ENCODE assay signal across 20 cellular contexts in the genomic region with DNA sequence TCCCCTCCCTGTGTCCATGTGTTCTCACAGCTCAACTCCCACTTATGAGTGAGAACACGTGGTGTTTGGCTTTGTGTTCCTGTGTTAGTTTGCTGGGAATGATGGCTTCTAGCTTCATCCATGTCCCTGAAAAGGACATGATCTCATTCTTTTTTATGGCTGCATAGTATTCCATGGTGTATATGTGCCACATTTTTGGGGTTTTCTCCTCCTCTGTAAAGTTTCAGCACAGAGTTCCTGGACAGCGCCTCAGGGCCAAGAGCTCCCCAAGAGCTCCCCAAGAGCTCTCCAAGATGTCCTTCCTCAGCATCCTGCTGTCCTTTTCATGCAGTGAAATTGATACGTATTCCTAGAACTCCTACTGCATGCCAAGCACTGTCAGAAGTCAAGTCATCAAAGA. TPM values are rescaled to one million over a fixed set of nuclear protein-coding genes. Genes with fewer than 3 reads are reported as not detected.
A peak's percentile ranks its signal among the peaks of the same experiment; 100 is the strongest.
DNase-seq lines count a peak whose midpoint lies in the region; ATAC-seq, FAIRE-seq and TF ChIP-seq lines count a peak whose summit lies in the region.
"Had no signal": no experiment of that assay in that cellular context is flagged by ENCODE, and none has a peak within 500 bp of the region (broad histone marks: within the 10 kb centered on the region; RNA-seq: fewer than 3 reads in every experiment).

No MANE protein-coding gene starts in this region.

- H3K79me2 ChIP-seq in HepG2 (ENCODE audit: insufficient read depth, low read length) = no peaks in the 10 kb centered on the region
- no peaks in the 10 kb centered on the region for H3K79me2 ChIP-seq in astrocyte (ENCODE audit: insufficient read depth, low read length)

- peaks cover 17% of the 10 kb centered on the region for H3K27me3 Mint-ChIP-seq in astrocyte (ENCODE audit: low read depth, unreplicated experiment)
- H3K27me3 Mint-ChIP-seq: CD8-positive, alpha-beta memory T cell had no signal

- WGBS in HepG2 (ENCODE audit: low lambda C conversion rate) = 78% methylated on average over 3 of the region's 3 CpGs
- 47% methylated on average over 2 of the region's 3 CpGs for WGBS in right lobe of liver (ENCODE audit: insufficient coverage, low coverage, low lambda C conversion rate, missing lambda C conversion rate)
- 96% methylated on average over 3 of the region's 3 CpGs for WGBS in liver

- H3K9ac ChIP-seq in HepG2 (ENCODE audit: insufficient read depth, low read depth, low read length) = no peak overlapping the region
- H3K9ac ChIP-seq in astrocyte (ENCODE audit: low read length) = no peak overlapping the region
- no peak overlapping the region for H3K9ac ChIP-seq in liver (ENCODE audit: low read depth in 1 of 2, low read length in 2 of 2)

- no peaks in the 10 kb centered on the region for H3K9me3 Mint-ChIP-seq in astrocyte (ENCODE audit: unreplicated experiment)
- H3K9me3 Mint-ChIP-seq: CD4-positive, CD25-positive, alpha-beta regulatory T cell; CD8-positive, alpha-beta memory T cell had no signal

- no peaks in the 10 kb centered on the region for H3K4me1 Mint-ChIP-seq in astrocyte (ENCODE audit: low read depth, unreplicated experiment)
- H3K4me1 Mint-ChIP-seq: CD4-positive, CD25-positive, alpha-beta regulatory T cell; CD8-positive, alpha-beta memory T cell had no signal

- DNase-seq in HepG2 (ENCODE audit: low spot score) (no peak), right lobe of liver (no peak), astrocyte (ENCODE audit: low read depth) (no peak), GDM1 (lab: John Stamatoyannopoulos, UW) (no peak), D341Med (ENCODE audit: low spot score) (no peak)
- DNase-seq: 8988T; BE2C; C1 segment of cervical spinal cord; CD4-positive, CD25-positive, alpha-beta regulatory T cell; CD8-positive, alpha-beta memory T cell; COR-L47; GOT3; H7; IMR-90; KG1 had no signal

- no peak overlapping the region for H3K27ac ChIP-seq in HepG2 (ENCODE audit: extremely low read length, insufficient read depth, low read length)
- no peak overlapping the region for H3K27ac ChIP-seq in right lobe of liver
- no peak overlapping the region for H3K27ac ChIP-seq in astrocyte (ENCODE audit: low read depth, low read length)
- no peak overlapping the region for H3K27ac ChIP-seq in liver (ENCODE audit: low read depth in 1 of 2, low read length in 2 of 2)

- H3K4me2 ChIP-seq in HepG2 (ENCODE audit: low read depth, low read length) = no peak overlapping the region
- H3K4me2 ChIP-seq in astrocyte (ENCODE audit: low read length) = no peak overlapping the region

- TF ChIP-seq POLR2A in HepG2 (IDR thresholded peaks at IDR 0.05; ENCODE audit: insufficient read depth in 1 of 2, low read depth in 2 of 2, low read length in 2 of 2) (no peak), right lobe of liver (IDR thresholded peaks at IDR 0.05) (no peak)

- H3K27me3 ChIP-seq in HepG2 (ENCODE audit: control insufficient read depth in 1 of 2, insufficient read depth in 2 of 2, low read length in 2 of 2) (no peaks in the 10 kb centered on the region), right lobe of liver (no peaks in the 10 kb centered on the region), astrocyte (ENCODE audit: insufficient read depth, low read length) (peaks cover 2% of the 10 kb centered on the region), liver (ENCODE audit: control insufficient read depth in 4 of 4, insufficient read depth in 4 of 4, low read length in 3 of 4) (no peaks in the 10 kb centered on the region)
- H3K27me3 ChIP-seq: BE2C had no signal

- TF ChIP-seq CTCF in HepG2 (CRISPR knock-in tag; IDR thresholded peaks at IDR 0.05) = no peak
- no peak for TF ChIP-seq CTCF in right lobe of liver (IDR thresholded peaks at IDR 0.05)
- TF ChIP-seq CTCF in astrocyte (IDR thresholded peaks at IDR 0.05; ENCODE audit: insufficient read depth, low read depth, low read length) = no peak
- no peak for TF ChIP-seq CTCF in liver (IDR thresholded peaks at IDR 0.05; ENCODE audit: low read depth, low read length, missing input control)

- in situ Hi-C loops in HepG2 (cut with HindIII; ENCODE audit: extremely low pct_ligation_motif_present, low pct_unique_long_range_greater_than_20kb) = loop anchor here (25.0 kb wide), 1 partner anchor 220 kb away; the partner anchor contains the start of gene LITAFD

- intact Hi-C loops in HepG2 (cut with micrococcal nuclease; ENCODE audit: unreplicated experiment) (no loop called here), right lobe of liver (cut with DNase I) (loop anchor here (10.0 kb wide), 1 partner anchor 117 kb away; no protein-coding TSS in a partner anchor)

- ATAC-seq in HepG2 (no peak), right lobe of liver (no peak), HG02885 (IDR thresholded peaks at IDR 0.05; ENCODE audit: poor library complexity, unreplicated experiment) (no peak)

- BruUV-seq in HepG2 (replicated peaks; lab: Mats Ljungman, UMichigan) = no TSS peak

- H3K4me3 ChIP-seq in HepG2 (replicated peaks in 1 of 3; ENCODE audit: insufficient read depth in 1 of 3, low read depth in 2 of 3, low read length in 3 of 3) (no peak overlapping the region), right lobe of liver (no peak overlapping the region), astrocyte (ENCODE audit: insufficient read depth, low read depth, low read length) (no peak overlapping the region), liver (ENCODE audit: low read depth in 1 of 3, low read length in 3 of 3) (no peak overlapping the region)

- H3K36me3 ChIP-seq in HepG2 (replicated peaks in 1 of 2; ENCODE audit: control insufficient read depth in 1 of 2, insufficient read depth in 2 of 2, low read length in 2 of 2) (no peaks in the 10 kb centered on the region), right lobe of liver (peaks cover 0 to 3% (median 0%) of the 10 kb centered on the region in 4 donors), astrocyte (ENCODE audit: insufficient read depth, low read length) (no peaks in the 10 kb centered on the region), liver (ENCODE audit: control insufficient read depth in 4 of 4, insufficient read depth in 3 of 4, low read depth in 1 of 4, low read length in 3 of 4) (peaks cover 0 to 9% (median 2%) of the 10 kb centered on the region in 4 donors)
- H3K36me3 ChIP-seq: BE2C had no signal

- CTCF ChIA-PET in HepG2 (lab: Yijun Ruan, JAX; ENCODE audit: low intra/inter-chr PET ratio, low total read pairs) = no interaction called here

- H4K20me1 ChIP-seq in HepG2 (ENCODE audit: insufficient read depth, low read length) = no peaks in the 10 kb centered on the region
- H4K20me1 ChIP-seq in astrocyte (ENCODE audit: insufficient read depth, low read length) = no peaks in the 10 kb centered on the region

- POLR2A ChIA-PET in HepG2 (lab: Yijun Ruan, JAX) = interaction anchor here (1.2 to 1.5 kb wide), 2 partner anchors 13 to 130 kb away, joined by 3 to 5 read pairs; partner anchors contain the start of genes PMM2 and TMEM186

- H3K36me3 Mint-ChIP-seq in astrocyte (ENCODE audit: low read depth, unreplicated experiment) = peaks cover 3% of the 10 kb centered on the region

- no peaks in the 10 kb centered on the region for H3K4me1 ChIP-seq in HepG2 (ENCODE audit: insufficient read depth, low read length)
- no peaks in the 10 kb centered on the region for H3K4me1 ChIP-seq in right lobe of liver
- H3K4me1 ChIP-seq in astrocyte (ENCODE audit: insufficient read depth, low read length) = no peaks in the 10 kb centered on the region
- no peaks in the 10 kb centered on the region for H3K4me1 ChIP-seq in liver (ENCODE audit: control insufficient read depth in 4 of 4, insufficient read depth in 4 of 4, low read length in 3 of 4)
- H3K4me1 ChIP-seq: BE2C had no signal

- peak overlapping the region; percentile 50 for H3K4me3 Mint-ChIP-seq in astrocyte (ENCODE audit: unreplicated experiment)
- H3K4me3 Mint-ChIP-seq: CD4-positive, CD25-positive, alpha-beta regulatory T cell; CD8-positive, alpha-beta memory T cell had no signal

- no peak overlapping the region for H2AFZ ChIP-seq in HepG2 (ENCODE audit: low read length)
- H2AFZ ChIP-seq in astrocyte (ENCODE audit: low read depth, low read length) = no peak overlapping the region

- TF ChIP-seq RAD21 in HepG2 (CRISPR knock-in tag; IDR thresholded peaks at IDR 0.05) (no peak), liver (IDR thresholded peaks at IDR 0.05) (no peak)

- no peak overlapping the region for H3K27ac Mint-ChIP-seq in astrocyte (ENCODE audit: unreplicated experiment)
- H3K27ac Mint-ChIP-seq: CD4-positive, CD25-positive, alpha-beta regulatory T cell had no signal

- TF ChIP-seq EP300 in HepG2 (IDR thresholded peaks at IDR 0.05; ENCODE audit: low read depth in 2 of 2, low read length in 2 of 2) (no peak), HepG2 (CRISPR knock-in tag; IDR thresholded peaks at IDR 0.05; ENCODE audit: borderline replicate concordance) (no peak)

- FAIRE-seq in HepG2 (lab: Jason Lieb, UNC) = no peak
- no peak for FAIRE-seq in astrocyte (lab: Jason Lieb, UNC)
- FAIRE-seq: D721Med, G401.6 had no signal

- H3K9me3 ChIP-seq in HepG2 (ENCODE audit: low read length) (no peaks in the 10 kb centered on the region), right lobe of liver (no peaks in the 10 kb centered on the region), astrocyte (ENCODE audit: insufficient read depth, low read depth, low read length) (no peaks in the 10 kb centered on the region), liver (ENCODE audit: control insufficient read depth in 4 of 4, low read length in 3 of 4) (no peaks in the 10 kb centered on the region)
- H3K9me3 ChIP-seq: BE2C had no signal

RNA-seq across cellular contexts. Expression of gene ABAT, which starts 6.9 kb away (rescaled TPM):
- total RNA-seq in HepG2 (2016; rRNA removed; fragmentation: Illumina TruSeq; extraction: Trizol) (97.3 and 123 TPM in 2 replicates), right lobe of liver (100 to 1,000 TPM; 160 to 378 (median 305) TPM), astrocyte (22.8 and 23.3 TPM in 2 replicates), liver (100 to 1,000 TPM in 1 of 2 donors, 10 to 100 TPM in 1; 52.4 to 201 TPM)
- total RNA-seq in HepG2 (2016; cell fraction: cytosol; rRNA removed; fragmentation: Illumina TruSeq; extraction: Trizol; ENCODE audit: low read depth) = 9.7 and 10.7 TPM in 2 replicates
- total RNA-seq in HepG2 (2016; cell fraction: insoluble cytoplasmic fraction; rRNA removed; fragmentation: Illumina TruSeq; extraction: Trizol) = 100 and 112 TPM in 2 replicates
- 29.4 and 30.9 TPM in 2 replicates for total RNA-seq in HepG2 (2016; cell fraction: membrane; rRNA removed; fragmentation: Illumina TruSeq; extraction: Trizol)
- total RNA-seq in HepG2 (2016; cell fraction: nucleus; rRNA removed; fragmentation: Illumina TruSeq; extraction: Trizol) = 61.8 and 69.4 TPM in 2 replicates
- polyA plus RNA-seq in HepG2 (2011; rRNA removed) (47.6 and 55.0 TPM in 2 replicates), liver (100 to 1,000 TPM in 1 of 2 donors, 10 to 100 TPM in 1; 81.6 to 205 TPM)
- polyA plus RNA-seq in HepG2 (2011; cell fraction: cytosol; rRNA removed) = 25.4 and 34.3 TPM in 2 replicates
- polyA plus RNA-seq in HepG2 (2011; cell fraction: nucleus; rRNA removed) = 65.2 and 68.0 TPM in 2 replicates
- 21.6 and 22.2 TPM in 2 replicates for polyA plus RNA-seq in HepG2 (2012)
- 5.7 and 5.8 TPM in 2 replicates for polyA plus RNA-seq in HepG2 (2016; cell fraction: cytosol; fragmentation: Illumina TruSeq; extraction: Trizol; ENCODE audit: low read depth)
- 116 and 128 TPM in 2 replicates for polyA plus RNA-seq in HepG2 (2016; cell fraction: insoluble cytoplasmic fraction; fragmentation: Illumina TruSeq; extraction: Trizol; ENCODE audit: low read depth)
- polyA plus RNA-seq in HepG2 (2016; cell fraction: membrane; fragmentation: Illumina TruSeq; extraction: Trizol; ENCODE audit: low read depth) = 15.2 TPM in 2 replicates
- 101 and 108 TPM in 2 replicates for polyA plus RNA-seq in HepG2 (2016; cell fraction: nucleus; fragmentation: Illumina TruSeq; extraction: Trizol; ENCODE audit: insufficient read depth, low read depth)
- 0.44 and 41.3 TPM in 2 replicates for polyA minus RNA-seq in HepG2 (2011; rRNA and poly(A)+ RNA removed; ENCODE audit: low replicate concordance)
- 24.2 and 32.3 TPM in 2 replicates for polyA minus RNA-seq in HepG2 (2011; cell fraction: cytosol; rRNA and poly(A)+ RNA removed)
- 32.1 and 39.7 TPM in 2 replicates for polyA minus RNA-seq in HepG2 (2011; cell fraction: nucleus; rRNA and poly(A)+ RNA removed)
- total RNA-seq: HT1080 had no signal

RNA-seq across cellular contexts. Expression of gene METTL22, which starts 46.0 kb away (rescaled TPM):
- total RNA-seq in HepG2 (2016; rRNA removed; fragmentation: Illumina TruSeq; extraction: Trizol) = 23.3 and 36.2 TPM in 2 replicates
- 48.3 and 64.6 TPM in 2 replicates for total RNA-seq in HepG2 (2016; cell fraction: cytosol; rRNA removed; fragmentation: Illumina TruSeq; extraction: Trizol; ENCODE audit: low read depth)
- 19.9 and 37.6 TPM in 2 replicates for total RNA-seq in HepG2 (2016; cell fraction: insoluble cytoplasmic fraction; rRNA removed; fragmentation: Illumina TruSeq; extraction: Trizol)
- 53.5 and 59.9 TPM in 2 replicates for total RNA-seq in HepG2 (2016; cell fraction: membrane; rRNA removed; fragmentation: Illumina TruSeq; extraction: Trizol)
- total RNA-seq in HepG2 (2016; cell fraction: nucleus; rRNA removed; fragmentation: Illumina TruSeq; extraction: Trizol) = 55.5 and 57.5 TPM in 2 replicates
- polyA plus RNA-seq in HepG2 (2011; rRNA removed) = 94.8 and 117 TPM in 2 replicates
- polyA plus RNA-seq in HepG2 (2011; cell fraction: cytosol; rRNA removed) = 72.4 and 79.6 TPM in 2 replicates
- 323 and 325 TPM in 2 replicates for polyA plus RNA-seq in HepG2 (2011; cell fraction: nucleus; rRNA removed)
- 36.8 and 41.4 TPM in 2 replicates for polyA plus RNA-seq in HepG2 (2012)
- 50.0 and 66.7 TPM in 2 replicates for polyA plus RNA-seq in HepG2 (2016; cell fraction: cytosol; fragmentation: Illumina TruSeq; extraction: Trizol; ENCODE audit: low read depth)
- 23.8 and 27.8 TPM in 2 replicates for polyA plus RNA-seq in HepG2 (2016; cell fraction: insoluble cytoplasmic fraction; fragmentation: Illumina TruSeq; extraction: Trizol; ENCODE audit: low read depth)
- polyA plus RNA-seq in HepG2 (2016; cell fraction: membrane; fragmentation: Illumina TruSeq; extraction: Trizol; ENCODE audit: low read depth) = 50.2 and 62.5 TPM in 2 replicates
- polyA plus RNA-seq in HepG2 (2016; cell fraction: nucleus; fragmentation: Illumina TruSeq; extraction: Trizol; ENCODE audit: insufficient read depth, low read depth) = 84.6 and 91.3 TPM in 2 replicates
- polyA minus RNA-seq in HepG2 (2011; rRNA and poly(A)+ RNA removed; ENCODE audit: low replicate concordance) = 102 and 146 TPM in 2 replicates
- 28.3 and 29.5 TPM in 2 replicates for polyA minus RNA-seq in HepG2 (2011; cell fraction: cytosol; rRNA and poly(A)+ RNA removed)
- polyA minus RNA-seq in HepG2 (2011; cell fraction: nucleus; rRNA and poly(A)+ RNA removed) = 139 and 160 TPM in 2 replicates
- 10 to 100 TPM; 11.3 to 15.2 (median 13.7) TPM for total RNA-seq in right lobe of liver
- total RNA-seq in astrocyte = 33.0 and 37.7 TPM in 2 replicates
- 10 to 100 TPM; 13.6 to 17.9 TPM for total RNA-seq in liver
- polyA plus RNA-seq in liver = 10 to 100 TPM in 1 of 2 donors, 1 to 10 TPM in 1; 6.5 to 15.2 TPM
